ENCODE assay signal across 1 cellular context in the genomic region with DNA sequence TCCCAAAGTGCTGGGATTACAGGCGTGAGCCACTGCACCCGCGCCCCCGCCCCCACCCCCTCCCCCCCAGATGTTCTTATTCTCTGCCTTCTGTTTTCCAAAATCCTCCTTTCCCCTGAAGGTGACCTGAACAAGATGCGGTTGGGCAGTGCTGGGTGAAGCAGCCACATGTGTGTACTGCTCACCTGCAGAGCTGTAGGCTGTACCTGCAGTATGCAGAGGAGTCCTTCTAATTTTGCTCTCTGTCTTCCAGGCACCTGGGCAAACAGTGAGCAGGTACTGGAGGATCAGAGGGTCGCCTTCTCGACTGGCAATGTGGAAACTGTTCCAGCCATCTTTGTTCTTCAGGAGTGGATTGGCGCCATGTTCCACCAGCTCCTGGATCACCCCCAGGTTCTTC.
TF ChIP-seq lines count a peak whose summit lies in the region.

No MANE protein-coding gene starts in this region.

TF ChIP-seq in IMR-90, 13 proteins besides CTCF, POLR2A, EP300 and RAD21:
- TF ChIP-seq FOS (IDR thresholded peaks at IDR 0.05; ENCODE audit: low read depth, low read length) (no peak), MAFK (IDR thresholded peaks at IDR 0.05; ENCODE audit: low read depth, low read length) (no peak), BHLHE40 (IDR thresholded peaks at IDR 0.05; ENCODE audit: low read depth, low read length) (no peak), CEBPB (IDR thresholded peaks at IDR 0.05; ENCODE audit: low read depth, low read length) (no peak), MXI1 (IDR thresholded peaks at IDR 0.05; ENCODE audit: borderline replicate concordance, low read depth, low read length) (no peak), CHD1 (IDR thresholded peaks at IDR 0.05; ENCODE audit: low read depth, low read length) (no peak), RCOR1 (IDR thresholded peaks at IDR 0.05; ENCODE audit: insufficient replicate concordance, low read length) (no peak), SMC3 (IDR thresholded peaks at IDR 0.05; ENCODE audit: low read depth, low read length) (no peak), MAZ (IDR thresholded peaks at IDR 0.05; ENCODE audit: borderline replicate concordance, low read depth, low read length) (no peak), RFX5 (IDR thresholded peaks at IDR 0.05; ENCODE audit: low read depth, low read length) (no peak), NFE2L2 (IDR thresholded peaks at IDR 0.05; ENCODE audit: low read depth, low read length) (no peak)
- TF ChIP-seq, protein P1, sequence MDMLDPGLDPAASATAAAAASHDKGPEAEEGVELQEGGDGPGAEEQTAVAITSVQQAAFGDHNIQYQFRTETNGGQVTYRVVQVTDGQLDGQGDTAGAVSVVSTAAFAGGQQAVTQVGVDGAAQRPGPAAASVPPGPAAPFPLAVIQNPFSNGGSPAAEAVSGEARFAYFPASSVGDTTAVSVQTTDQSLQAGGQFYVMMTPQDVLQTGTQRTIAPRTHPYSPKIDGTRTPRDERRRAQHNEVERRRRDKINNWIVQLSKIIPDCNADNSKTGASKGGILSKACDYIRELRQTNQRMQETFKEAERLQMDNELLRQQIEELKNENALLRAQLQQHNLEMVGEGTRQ (IDR thresholded peaks at IDR 0.05; ENCODE audit: low read depth, low read length), result no peak
- TF ChIP-seq, protein P2, sequence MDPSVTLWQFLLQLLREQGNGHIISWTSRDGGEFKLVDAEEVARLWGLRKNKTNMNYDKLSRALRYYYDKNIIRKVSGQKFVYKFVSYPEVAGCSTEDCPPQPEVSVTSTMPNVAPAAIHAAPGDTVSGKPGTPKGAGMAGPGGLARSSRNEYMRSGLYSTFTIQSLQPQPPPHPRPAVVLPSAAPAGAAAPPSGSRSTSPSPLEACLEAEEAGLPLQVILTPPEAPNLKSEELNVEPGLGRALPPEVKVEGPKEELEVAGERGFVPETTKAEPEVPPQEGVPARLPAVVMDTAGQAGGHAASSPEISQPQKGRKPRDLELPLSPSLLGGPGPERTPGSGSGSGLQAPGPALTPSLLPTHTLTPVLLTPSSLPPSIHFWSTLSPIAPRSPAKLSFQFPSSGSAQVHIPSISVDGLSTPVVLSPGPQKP (IDR thresholded peaks at IDR 0.05; ENCODE audit: borderline replicate concordance, low read depth, low read length), result no peak
